11 cellular contexts compared by ENCODE assay signal in genomic region chr16:56202036-56202435, GRCh38. TPM values are rescaled to one million over a fixed set of nuclear protein-coding genes. Genes with fewer than 3 reads are reported as not detected.
DNase-seq lines count a peak whose midpoint lies in the region; ATAC-seq and TF ChIP-seq lines count a peak whose summit lies in the region.
"Had no signal": no experiment of that assay in that cellular context is flagged by ENCODE, and none has a peak within 500 bp of the region (broad histone marks: within the 10 kb centered on the region; RNA-seq: fewer than 3 reads in every experiment).

No MANE protein-coding gene starts in this region.

- H3K36me3 ChIP-seq in SK-N-SH (replicated peaks in 1 of 2; ENCODE audit: control insufficient read depth in 1 of 2, insufficient read depth in 2 of 2, low read length in 1 of 2): no peaks in the 10 kb centered on the region
- H3K36me3 ChIP-seq: cardiac muscle cell, esophagus muscularis mucosa had no signal

- no peaks in the 10 kb centered on the region for H3K79me2 ChIP-seq in SK-N-SH (ENCODE audit: insufficient read depth)

- no peaks in the 10 kb centered on the region for H3F3A ChIP-seq in SK-N-SH (replicated peaks; ENCODE audit: insufficient read depth)

- H3K27me3 Mint-ChIP-seq in activated CD8-positive, alpha-beta T cell treated with anti-CD3 and anti-CD28 coated beads, Interleukin-2, amount 10 ng/mL, durations not matched to agents 7 days and 5 days (ENCODE audit: low read depth): peaks cover 5% of the 10 kb centered on the region

- H3K4me3 ChIP-seq in SK-N-SH (ENCODE audit: low read depth in 2 of 2, low read length in 1 of 2): no peak overlapping the region
- H3K4me3 ChIP-seq: cardiac muscle cell, esophagus muscularis mucosa had no signal

- no peaks in the 10 kb centered on the region for H4K20me1 ChIP-seq in SK-N-SH (ENCODE audit: insufficient read depth)

- peaks cover 0 to 7% of the 10 kb centered on the region in 2 experiments; a peak in 1 of 4 replicates for H3K4me1 ChIP-seq in SK-N-SH (ENCODE audit: control insufficient read depth in 1 of 2, insufficient read depth in 2 of 2, low read depth in 1 of 2, low read length in 1 of 2)

- no peak for TF ChIP-seq EP300 in SK-N-SH (IDR thresholded peaks at IDR 0.05; ENCODE audit: borderline replicate concordance in 1 of 2, low read depth in 1 of 2, low read length in 1 of 2)

- no peak overlapping the region for H3K27ac ChIP-seq in SK-N-SH (ENCODE audit: low read depth in 2 of 2, low read length in 1 of 2)
- H3K27ac ChIP-seq: cardiac muscle cell, esophagus muscularis mucosa had no signal

- TF ChIP-seq CTCF in SK-N-SH (IDR thresholded peaks at IDR 0.05): no peak

- no peak for DNase-seq in Right ventricle myocardium superior
- DNase-seq in cardiac septum (ENCODE audit: low spot score): no peak
- DNase-seq in activated CD8-positive, alpha-beta T cell treated with anti-CD3 and anti-CD28 coated beads, Interleukin-2, amount 10 ng/mL, durations not matched to agents 7 days and 5 days: peak; percentile 57
- peak; percentile 21 for DNase-seq in stimulated activated naive CD8-positive, alpha-beta T cell treated with anti-CD3 and anti-CD28 coated beads, Interleukin-15, Interleukin-2, amounts not matched to agents 100 U/mL and 50 U/mL, for 24 hours
- no peak for DNase-seq in NCI-H748 treated with DMSO at 0.1 percent for 48 hours (lab: John Stamatoyannopoulos, UW)
- DNase-seq in SK-N-SH: no peak
- DNase-seq: activated T-cell treated with anti-CD3 and anti-CD28 coated beads, Interleukin-2, amount 50 U/mL, for 24 hours had no signal

- CTCF ChIA-PET in activated CD8-positive, alpha-beta T cell treated with anti-CD3 and anti-CD28 coated beads, Interleukin-2, amount 10 ng/mL, durations not matched to agents 7 days and 5 days (lab: Charles Lee): interaction anchor here (1.0 to 2.2 kb wide), 8 partner anchors 11 to 259 kb away, joined by 3 to 13 read pairs (median 6); no protein-coding TSS in a partner anchor
- CTCF ChIA-PET in SK-N-SH (lab: Yijun Ruan, JAX): no interaction called here

- no peak for TF ChIP-seq RAD21 in SK-N-SH (IDR thresholded peaks at IDR 0.05; ENCODE audit: low read length)

- H3K9me3 ChIP-seq in SK-N-SH: no peaks in the 10 kb centered on the region
- H3K9me3 ChIP-seq: esophagus muscularis mucosa had no signal

- H3K9me2 ChIP-seq in SK-N-SH: no peaks in the 10 kb centered on the region

- H3K4me2 ChIP-seq in SK-N-SH: no peak overlapping the region

- H3K9ac ChIP-seq in SK-N-SH: no peak overlapping the region

- POLR2A ChIA-PET in activated CD8-positive, alpha-beta T cell treated with anti-CD3 and anti-CD28 coated beads, Interleukin-2, amount 10 ng/mL, durations not matched to agents 7 days and 5 days (lab: Charles Lee): no interaction called here
- POLR2A ChIA-PET in SK-N-SH (lab: Yijun Ruan, JAX): interaction anchor here (1.0 kb wide), 1 partner anchor 43 kb away, joined by 3 read pairs; no protein-coding TSS in a partner anchor

- intact Hi-C loops in Right ventricle myocardium superior (cut with DNase I): loop anchor here (10.0 kb wide), 1 partner anchor 113 kb away; no protein-coding TSS in a partner anchor
- intact Hi-C loops in cardiac septum (cut with DNase I): no loop called here

- no peak overlapping the region for H3K4me3 Mint-ChIP-seq in activated CD8-positive, alpha-beta T cell treated with anti-CD3 and anti-CD28 coated beads, Interleukin-2, amount 10 ng/mL, durations not matched to agents 7 days and 5 days
- H3K4me3 Mint-ChIP-seq: activated T-cell treated with anti-CD3 and anti-CD28 coated beads, Interleukin-2, amount 50 U/mL, for 24 hours had no signal

- H3K27me3 ChIP-seq in SK-N-SH (ENCODE audit: insufficient read depth): no peaks in the 10 kb centered on the region
- H3K27me3 ChIP-seq: cardiac muscle cell had no signal

- H2AFZ ChIP-seq in SK-N-SH (ENCODE audit: low read depth): no peak overlapping the region

- H3K36me3 Mint-ChIP-seq in activated CD8-positive, alpha-beta T cell treated with anti-CD3 and anti-CD28 coated beads, Interleukin-2, amount 10 ng/mL, durations not matched to agents 7 days and 5 days (ENCODE audit: low read depth): no peaks in the 10 kb centered on the region

- H3K4me1 Mint-ChIP-seq in activated CD8-positive, alpha-beta T cell treated with anti-CD3 and anti-CD28 coated beads, Interleukin-2, amount 10 ng/mL, durations not matched to agents 7 days and 5 days (ENCODE audit: low read depth): no peaks in the 10 kb centered on the region

- ATAC-seq in Right ventricle myocardium superior (ENCODE audit: poor library complexity): peak; percentile 21
- peak; percentile 40 for ATAC-seq in HG03432 (IDR thresholded peaks at IDR 0.05; ENCODE audit: unreplicated experiment)
- peak; percentile 54 for ATAC-seq in activated CD8-positive, alpha-beta T cell treated with anti-CD3 and anti-CD28 coated beads, Interleukin-2, amount 10 ng/mL, durations not matched to agents 7 days and 5 days
- ATAC-seq in stimulated activated naive CD8-positive, alpha-beta T cell treated with anti-CD3 and anti-CD28 coated beads, Interleukin-15, Interleukin-2, amounts not matched to agents 100 U/mL and 50 U/mL, for 24 hours: peak; percentile 41
- no peak for ATAC-seq in GM21529 (IDR thresholded peaks at IDR 0.05; ENCODE audit: unreplicated experiment)

- H3K9me3 Mint-ChIP-seq in activated CD8-positive, alpha-beta T cell treated with anti-CD3 and anti-CD28 coated beads, Interleukin-2, amount 10 ng/mL, durations not matched to agents 7 days and 5 days (ENCODE audit: insufficient read depth): no peaks in the 10 kb centered on the region

- no peak overlapping the region for H3K27ac Mint-ChIP-seq in activated CD8-positive, alpha-beta T cell treated with anti-CD3 and anti-CD28 coated beads, Interleukin-2, amount 10 ng/mL, durations not matched to agents 7 days and 5 days
- H3K27ac Mint-ChIP-seq: activated T-cell treated with anti-CD3 and anti-CD28 coated beads, Interleukin-2, amount 50 U/mL, for 24 hours had no signal

TF ChIP-seq in SK-N-SH, 30 proteins besides CTCF, POLR2A, EP300 and RAD21:
- no peak for TF ChIP-seq SMC3 (IDR thresholded peaks at IDR 0.05; ENCODE audit: low read depth, low read length)
- TF ChIP-seq USF1 (IDR thresholded peaks at IDR 0.05; ENCODE audit: borderline replicate concordance, low read depth): no peak
- TF ChIP-seq NFIC (IDR thresholded peaks at IDR 0.05; ENCODE audit: borderline replicate concordance): no peak
- TF ChIP-seq GABPA (IDR thresholded peaks at IDR 0.05; ENCODE audit: low read depth): no peak
TF ChIP-seq in SK-N-SH: peak in this region for 0.

RNA-seq across cellular contexts. Expression of gene GNAO1, which starts 10.7 kb away (rescaled TPM):
- total RNA-seq in Right ventricle myocardium superior (25.9 TPM), cardiac septum (13.0 TPM)
- 1 to 10 TPM; 2.7 TPM for total RNA-seq in activated CD8-positive, alpha-beta T cell treated with anti-CD3 and anti-CD28 coated beads, Interleukin-2, amount 10 ng/mL, durations not matched to agents 7 days and 5 days
- polyA plus RNA-seq in SK-N-SH (2012; rRNA removed): 0.15 and 0.30 TPM in 2 replicates
- polyA plus RNA-seq in SK-N-SH (2012; cell fraction: cytosol; rRNA removed): 0.13 and 0.37 TPM in 2 replicates
- polyA plus RNA-seq in SK-N-SH (2012; cell fraction: nucleus; rRNA removed): 0.30 and 0.99 TPM in 2 replicates

Comparison
In these comparisons a context has a peak if more than half of its experiments do, and no peak if none do; other contexts are left out.
1. DNase-seq: peak in activated CD8-positive, alpha-beta T cell treated with anti-CD3 and anti-CD28 coated beads, Interleukin-2, amount 10 ng/mL, durations not matched to agents 7 days and 5 days (single experiment) and stimulated activated naive CD8-positive, alpha-beta T cell treated with anti-CD3 and anti-CD28 coated beads, Interleukin-15, Interleukin-2, amounts not matched to agents 100 U/mL and 50 U/mL, for 24 hours (single experiment); none in Right ventricle myocardium superior (single experiment), cardiac septum (single experiment), NCI-H748 treated with DMSO at 0.1 percent for 48 hours (single experiment) and SK-N-SH (single experiment).